Comparison of ENCODE assay signal across 8 cellular contexts in genomic region chr2:88765154-88765948, GRCh38.
DNase-seq lines count a peak whose midpoint lies in the region; ATAC-seq and TF ChIP-seq lines count a peak whose summit lies in the region.

No MANE protein-coding gene starts in this region.

- H3K36me3 ChIP-seq in HUES6 (ENCODE audit: control insufficient read depth, insufficient read depth, low read length), result no peaks in the 10 kb centered on the region
- H3K36me3 ChIP-seq in osteoblast (ENCODE audit: insufficient read depth, low read length), result no peaks in the 10 kb centered on the region

- CTCF ChIA-PET in activated CD4-positive, alpha-beta T cell treated with anti-CD3 and anti-CD28 coated beads, Interleukin-2, amount 10 ng/mL, durations not matched to agents 7 days and 5 days (lab: Charles Lee), result interaction anchor here (1.0 kb wide), 1 partner anchor 19 kb away, joined by 3 read pairs; no protein-coding TSS in a partner anchor

- no peak overlapping the region for H3K9ac ChIP-seq in HUES6 (ENCODE audit: low read length)

- no peak overlapping the region; the same call in 1 of the 2 replicates for H3K4me3 ChIP-seq in GM12865 (ENCODE audit: low read depth, low read length)
- peak overlapping the region; percentile 55 for H3K4me3 ChIP-seq in HUES6 (ENCODE audit: low read depth, low read length)
- peak overlapping the region; percentile 13 for H3K4me3 ChIP-seq in osteoblast (ENCODE audit: insufficient read depth, low read length)

- no peaks in the 10 kb centered on the region for H3K79me2 ChIP-seq in osteoblast (ENCODE audit: insufficient read depth, low read length)

- H3K27ac ChIP-seq in HUES6 (ENCODE audit: low read depth, low read length) (no peak overlapping the region), osteoblast (ENCODE audit: low read depth, low read length) (no peak overlapping the region)

- peaks cover 34% of the 10 kb centered on the region for H3K27me3 ChIP-seq in HUES6 (ENCODE audit: control insufficient read depth, insufficient read depth, low read length)
- peaks cover 10% of the 10 kb centered on the region for H3K27me3 ChIP-seq in osteoblast (ENCODE audit: insufficient read depth, low read length)

- H4K20me1 ChIP-seq in osteoblast (ENCODE audit: insufficient read depth, low read length), result no peaks in the 10 kb centered on the region

- TF ChIP-seq POLR2A in GM18505 (IDR thresholded peaks at IDR 0.05; ENCODE audit: borderline replicate concordance, extremely low read depth, insufficient read depth, insufficient read length), result no peak

- peak overlapping the region; percentile 71 for H3K4me3 Mint-ChIP-seq in activated CD4-positive, alpha-beta T cell treated with anti-CD3 and anti-CD28 coated beads, Interleukin-2, amount 10 ng/mL, durations not matched to agents 7 days and 5 days

- H2AFZ ChIP-seq in osteoblast (ENCODE audit: low read length), result no peak overlapping the region

- no peaks in the 10 kb centered on the region for H3K36me3 Mint-ChIP-seq in activated CD4-positive, alpha-beta T cell treated with anti-CD3 and anti-CD28 coated beads, Interleukin-2, amount 10 ng/mL, durations not matched to agents 7 days and 5 days (ENCODE audit: low read depth)

- peaks cover 23% of the 10 kb centered on the region for H3K27me3 Mint-ChIP-seq in activated CD4-positive, alpha-beta T cell treated with anti-CD3 and anti-CD28 coated beads, Interleukin-2, amount 10 ng/mL, durations not matched to agents 7 days and 5 days

- TF ChIP-seq CTCF in GM12865 (IDR thresholded peaks at IDR 0.05; ENCODE audit: insufficient read depth, low read depth, low read length, missing control alignments) (no peak), osteoblast (IDR thresholded peaks at IDR 0.05; ENCODE audit: extremely low read depth, low read depth, low read length) (no peak)

- H3K4me1 ChIP-seq in HUES6 (ENCODE audit: control insufficient read depth, insufficient read depth, low read length), result no peaks in the 10 kb centered on the region
- no peaks in the 10 kb centered on the region for H3K4me1 ChIP-seq in osteoblast (ENCODE audit: insufficient read depth, low read length)

- H3K4me1 Mint-ChIP-seq in activated CD4-positive, alpha-beta T cell treated with anti-CD3 and anti-CD28 coated beads, Interleukin-2, amount 10 ng/mL, durations not matched to agents 7 days and 5 days, result peaks cover 9% of the 10 kb centered on the region

- H3K9me3 ChIP-seq in HUES6 (ENCODE audit: control insufficient read depth, insufficient read depth, low read depth, low read length), result no peaks in the 10 kb centered on the region
- no peaks in the 10 kb centered on the region for H3K9me3 ChIP-seq in osteoblast (ENCODE audit: low read depth, low read length)

- POLR2A ChIA-PET in activated CD4-positive, alpha-beta T cell treated with anti-CD3 and anti-CD28 coated beads, Interleukin-2, amount 10 ng/mL, durations not matched to agents 7 days and 5 days (lab: Charles Lee), result no interaction called here

- peak; percentile 33 for DNase-seq in GM12865 (ENCODE audit: low read depth)
- peak; percentile 59 for DNase-seq in activated CD4-positive, alpha-beta T cell treated with anti-CD3 and anti-CD28 coated beads, Interleukin-2, amount 10 ng/mL, durations not matched to agents 7 days and 5 days
- DNase-seq in osteoblast (ENCODE audit: insufficient read length, low spot score, missing footprints), result peak; percentile 19
- DNase-seq in NCI-H1436 treated with DMSO at 0.1 percent for 48 hours (lab: John Stamatoyannopoulos, UW), result no peak
- no peak for DNase-seq in LoVo (ENCODE audit: low spot score)

- peak overlapping the region; percentile 81 for H3K27ac Mint-ChIP-seq in activated CD4-positive, alpha-beta T cell treated with anti-CD3 and anti-CD28 coated beads, Interleukin-2, amount 10 ng/mL, durations not matched to agents 7 days and 5 days

- ATAC-seq in esophagus mucosa (peak; percentile 96), GM18505 (IDR thresholded peaks at IDR 0.05; ENCODE audit: unreplicated experiment) (no peak)

- H3K9me3 Mint-ChIP-seq in activated CD4-positive, alpha-beta T cell treated with anti-CD3 and anti-CD28 coated beads, Interleukin-2, amount 10 ng/mL, durations not matched to agents 7 days and 5 days, result no peaks in the 10 kb centered on the region

- peak overlapping the region; percentile 28 for H3K4me2 ChIP-seq in osteoblast (ENCODE audit: insufficient read depth, low read length)

Comparison
In these comparisons a context has a peak if more than half of its experiments do, and no peak if none do; other contexts are left out.
1. DNase-seq: peak in GM12865 (single experiment), activated CD4-positive, alpha-beta T cell treated with anti-CD3 and anti-CD28 coated beads, Interleukin-2, amount 10 ng/mL, durations not matched to agents 7 days and 5 days (single experiment) and osteoblast (single experiment); none in NCI-H1436 treated with DMSO at 0.1 percent for 48 hours (single experiment) and LoVo (single experiment).